Comparison of ENCODE assay signal across 8 cellular contexts in the genomic region with DNA sequence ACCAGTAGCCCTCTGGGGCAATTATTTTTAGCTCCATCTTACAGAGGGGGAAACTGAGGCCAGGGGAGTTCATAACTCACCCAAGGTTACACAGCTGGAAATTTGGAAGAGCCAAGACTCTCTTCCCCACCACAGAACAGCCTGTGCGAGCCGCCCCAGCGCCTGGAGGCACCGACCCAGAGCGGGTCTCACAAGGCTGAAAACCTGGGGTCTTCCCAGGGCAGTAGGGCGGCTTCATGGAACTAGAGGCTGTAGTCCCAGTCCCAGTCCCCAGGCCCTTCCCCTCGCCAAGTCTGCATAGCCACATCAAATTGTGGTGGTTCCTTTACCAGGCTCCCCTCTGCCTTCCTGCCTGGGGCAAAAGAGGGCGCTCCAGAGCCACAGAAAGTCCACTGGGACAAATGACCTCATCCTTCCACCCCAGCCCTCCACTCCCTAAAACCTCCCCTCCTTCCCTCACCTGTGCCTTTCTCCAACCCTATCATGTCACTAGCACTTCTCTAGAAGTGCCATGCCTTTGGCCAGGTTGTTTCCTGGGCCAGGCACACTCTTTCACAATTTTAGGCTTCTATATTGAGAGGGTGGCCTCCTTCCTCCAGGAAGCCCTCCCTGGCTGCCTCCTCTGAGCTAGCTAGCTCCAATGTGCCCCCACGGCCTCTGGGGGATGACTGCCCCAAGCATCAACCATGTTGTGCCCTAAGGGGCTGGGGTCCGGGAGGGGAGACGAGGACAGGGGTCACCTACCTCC. TPM values are rescaled to one million over a fixed set of nuclear protein-coding genes. Genes with fewer than 3 reads are reported as not detected.
A peak's percentile ranks its signal among the peaks of the same experiment; 100 is the strongest.
DNase-seq lines count a peak whose midpoint lies in the region; ATAC-seq and TF ChIP-seq lines count a peak whose summit lies in the region.

No MANE protein-coding gene starts in this region.

- no peaks in the 10 kb centered on the region for H4K20me1 ChIP-seq in KMS-11 (ENCODE audit: insufficient read depth)

- peaks cover 27% of the 10 kb centered on the region for H3K36me3 Mint-ChIP-seq in Calu3 (ENCODE audit: insufficient read depth, unreplicated experiment)

- no peak overlapping the region for H3K23ac ChIP-seq in mesendoderm (ENCODE audit: low read length)

- peak; percentile 15 for ATAC-seq in stimulated activated naive CD8-positive, alpha-beta T cell treated with anti-CD3 and anti-CD28 coated beads, Interleukin-15, Interleukin-2, amounts not matched to agents 100 U/mL and 50 U/mL, for 24 hours

- H3K18ac ChIP-seq in mesendoderm (ENCODE audit: low read length) = peak overlapping the region; percentile 84

- H3K79me2 ChIP-seq in KMS-11 (ENCODE audit: insufficient read depth, low read depth) = no peaks in the 10 kb centered on the region
- H3K79me2 ChIP-seq in mesendoderm (ENCODE audit: control insufficient read depth, insufficient read depth, low read length) = no peaks in the 10 kb centered on the region

- no peaks in the 10 kb centered on the region for H3K79me1 ChIP-seq in mesendoderm (ENCODE audit: low read length)

- peak overlapping the region; percentile 95 for H3K56ac ChIP-seq in mesendoderm (ENCODE audit: low read length)

- H3K27ac Mint-ChIP-seq in Calu3 (ENCODE audit: unreplicated experiment) = peak overlapping the region; percentile 30

- intact Hi-C loops in Calu3 (cut with micrococcal nuclease; ENCODE audit: unreplicated experiment) = loop anchor here (1.0 kb wide), 1 partner anchor 22 kb away; no protein-coding TSS in a partner anchor

- H3K36me3 ChIP-seq in KMS-11 (ENCODE audit: insufficient read depth) (no peaks in the 10 kb centered on the region), mesendoderm (ENCODE audit: control insufficient read depth, insufficient read depth, low read length) (no peaks in the 10 kb centered on the region)
- no peaks in the 10 kb centered on the region for H3K36me3 ChIP-seq in effector memory CD4-positive, alpha-beta T cell (ENCODE audit: control insufficient read depth, insufficient read depth, low read length)

- H3K4me3 Mint-ChIP-seq in Calu3 (ENCODE audit: low read depth, unreplicated experiment) = peak overlapping the region; percentile 46

- H3K4me3 ChIP-seq in KMS-11 (IDR thresholded peaks at IDR 0.05; ENCODE audit: insufficient read depth, low read depth, low read length) (no peak overlapping the region), mesendoderm (ENCODE audit: low read length) (no peak overlapping the region)
- H3K4me3 ChIP-seq in effector memory CD4-positive, alpha-beta T cell (ENCODE audit: insufficient read depth, low read depth, low read length, poor library complexity, severe bottlenecking) = no peak overlapping the region

- H3K27me3 ChIP-seq in KMS-11 (ENCODE audit: insufficient read depth, low read depth) (peaks cover under 1% of the 10 kb centered on the region; the same call in 1 of the 2 replicates), mesendoderm (ENCODE audit: insufficient read depth, low read length, poor library complexity) (no peaks in the 10 kb centered on the region)
- H3K27me3 ChIP-seq in effector memory CD4-positive, alpha-beta T cell (replicated peaks; ENCODE audit: control insufficient read depth, insufficient read depth, low read length, poor library complexity, severe bottlenecking) = no peaks in the 10 kb centered on the region

- CTCF ChIA-PET in Calu3 (lab: Charles Lee) = interaction anchor here (0.7 to 4.0 kb wide), 7 partner anchors 11 to 49 kb away, joined by 3 to 51 read pairs (median 12); no protein-coding TSS in a partner anchor

- H2AK5ac ChIP-seq in mesendoderm (ENCODE audit: low read length) = peak overlapping the region; percentile 85

- peak; percentile 89 for DNase-seq in Calu3
- DNase-seq in activated CD4-positive, alpha-beta T cell treated with anti-CD3 and anti-CD28 coated beads for 4 hours = peak; percentile 38 to 41
- DNase-seq in effector memory CD4-positive, alpha-beta T cell = peak; percentile 14
- DNase-seq in mesendoderm = peak; percentile 96
- peak; percentile 79 for DNase-seq in stimulated activated naive CD8-positive, alpha-beta T cell treated with anti-CD3 and anti-CD28 coated beads, Interleukin-15, Interleukin-2, amounts not matched to agents 100 U/mL and 50 U/mL, for 24 hours
- no peak for DNase-seq in KG1 (lab: John Stamatoyannopoulos, UW)
- no peak for DNase-seq in 8988T

- H2AFZ ChIP-seq in KMS-11 (ENCODE audit: low read depth) = no peak overlapping the region

- no peaks in the 10 kb centered on the region for H3K9me3 Mint-ChIP-seq in Calu3 (ENCODE audit: low read depth, unreplicated experiment)

- no peak overlapping the region for H4K8ac ChIP-seq in mesendoderm (ENCODE audit: low read depth, low read length)

- WGBS in mesendoderm (ENCODE audit: extremely low coverage, insufficient coverage, low lambda C conversion rate) = no CpG with 5 or more reads among the region's 11 CpGs

- peak overlapping the region; percentile 39 for H3K4ac ChIP-seq in mesendoderm (ENCODE audit: low read depth, low read length)

- H3K9ac ChIP-seq in KMS-11 (no peak overlapping the region), mesendoderm (ENCODE audit: low read length) (peak overlapping the region; percentile 79)

- no peak overlapping the region for H3K27ac ChIP-seq in KMS-11
- no peak overlapping the region for H3K27ac ChIP-seq in effector memory CD4-positive, alpha-beta T cell (ENCODE audit: insufficient read depth, low read length, poor library complexity, severe bottlenecking)
- peak overlapping the region; percentile 74 for H3K27ac ChIP-seq in mesendoderm (ENCODE audit: low read depth, low read length)

- no peaks in the 10 kb centered on the region for H3K9me3 ChIP-seq in effector memory CD4-positive, alpha-beta T cell (ENCODE audit: control insufficient read depth, low read length)

- H2BK120ac ChIP-seq in mesendoderm (ENCODE audit: low read depth, low read length) = peak overlapping the region; percentile 17

- H4K5ac ChIP-seq in mesendoderm (ENCODE audit: low read length) = no peak overlapping the region

- no TSS peak for BruUV-seq in Calu3 (replicated peaks; lab: Mats Ljungman, UMichigan)

- no peaks in the 10 kb centered on the region for H3K27me3 Mint-ChIP-seq in Calu3 (ENCODE audit: unreplicated experiment)

- no peak overlapping the region for H3K4me2 ChIP-seq in KMS-11
- H3K4me2 ChIP-seq in mesendoderm (ENCODE audit: low read length) = peak overlapping the region; percentile 23

- H2BK5ac ChIP-seq in mesendoderm (ENCODE audit: low read length) = peak overlapping the region; percentile 90

- H3K4me1 ChIP-seq in KMS-11 (ENCODE audit: low read depth, poor library complexity, severe bottlenecking) (peaks cover 30% of the 10 kb centered on the region), mesendoderm (ENCODE audit: control insufficient read depth, low read depth, low read length) (peaks cover 16% of the 10 kb centered on the region)
- H3K4me1 ChIP-seq in effector memory CD4-positive, alpha-beta T cell (ENCODE audit: control insufficient read depth, insufficient read depth, low read length, poor library complexity, severe bottlenecking) = peaks cover 19% of the 10 kb centered on the region

- TF ChIP-seq CTCF in Calu3 (IDR thresholded peaks at IDR 0.05; ENCODE audit: unreplicated experiment) (peak; percentile 75), KMS-11 (conservative IDR thresholded peaks at IDR 0.05; ENCODE audit: low read depth, low read length) (peak; percentile 74)

- peaks cover 63% of the 10 kb centered on the region for H3K4me1 Mint-ChIP-seq in Calu3 (ENCODE audit: low read depth, unreplicated experiment)

- H2BK15ac ChIP-seq in mesendoderm (replicated peaks; ENCODE audit: low read depth) = peak overlapping the region; percentile 59

RNA-seq across cellular contexts. Expression of gene CDC42EP1, which starts 15.2 kb away (rescaled TPM):
- total RNA-seq in Calu3 (2022) = 156 and 162 TPM in 2 replicates
- 70.7 TPM for polyA plus RNA-seq in mesendoderm (2013, experiment 1 of 2)
- polyA plus RNA-seq in mesendoderm (2013, experiment 2 of 2) = 66.2 TPM

RNA-seq across cellular contexts. Expression of gene CARD10, which starts 25.9 kb away (rescaled TPM):
- 40.5 and 49.2 TPM in 2 replicates for total RNA-seq in Calu3 (2022)
- 5.6 TPM for polyA plus RNA-seq in mesendoderm (2013, experiment 1 of 2)
- polyA plus RNA-seq in mesendoderm (2013, experiment 2 of 2) = 5.8 TPM

RNA-seq across cellular contexts. Expression of gene LGALS2, which starts 34.8 kb away (rescaled TPM):
- 0.90 and 1.2 TPM in 2 replicates for total RNA-seq in Calu3 (2022)
- not detected for polyA plus RNA-seq in mesendoderm (2013, experiment 1 of 2)
- polyA plus RNA-seq in mesendoderm (2013, experiment 2 of 2) = not detected

RNA-seq across cellular contexts. Expression of gene MFNG, which starts 58.9 kb away (rescaled TPM):
- total RNA-seq in Calu3 (2022) = 19.0 and 22.1 TPM in 2 replicates
- polyA plus RNA-seq in mesendoderm (2013, experiment 1 of 2) = 0.48 TPM
- 0.77 TPM for polyA plus RNA-seq in mesendoderm (2013, experiment 2 of 2)

Comparison
In these comparisons a context has a peak if more than half of its experiments do, and no peak if none do; other contexts are left out.
1. DNase-seq: peak in Calu3 (single experiment), activated CD4-positive, alpha-beta T cell treated with anti-CD3 and anti-CD28 coated beads for 4 hours (2 of 2), effector memory CD4-positive, alpha-beta T cell (3 of 3), mesendoderm (single experiment) and stimulated activated naive CD8-positive, alpha-beta T cell treated with anti-CD3 and anti-CD28 coated beads, Interleukin-15, Interleukin-2, amounts not matched to agents 100 U/mL and 50 U/mL, for 24 hours (single experiment); none in KG1 (single experiment) and 8988T (single experiment).